ENCODE assay signal across 8 cellular contexts in the genomic region with DNA sequence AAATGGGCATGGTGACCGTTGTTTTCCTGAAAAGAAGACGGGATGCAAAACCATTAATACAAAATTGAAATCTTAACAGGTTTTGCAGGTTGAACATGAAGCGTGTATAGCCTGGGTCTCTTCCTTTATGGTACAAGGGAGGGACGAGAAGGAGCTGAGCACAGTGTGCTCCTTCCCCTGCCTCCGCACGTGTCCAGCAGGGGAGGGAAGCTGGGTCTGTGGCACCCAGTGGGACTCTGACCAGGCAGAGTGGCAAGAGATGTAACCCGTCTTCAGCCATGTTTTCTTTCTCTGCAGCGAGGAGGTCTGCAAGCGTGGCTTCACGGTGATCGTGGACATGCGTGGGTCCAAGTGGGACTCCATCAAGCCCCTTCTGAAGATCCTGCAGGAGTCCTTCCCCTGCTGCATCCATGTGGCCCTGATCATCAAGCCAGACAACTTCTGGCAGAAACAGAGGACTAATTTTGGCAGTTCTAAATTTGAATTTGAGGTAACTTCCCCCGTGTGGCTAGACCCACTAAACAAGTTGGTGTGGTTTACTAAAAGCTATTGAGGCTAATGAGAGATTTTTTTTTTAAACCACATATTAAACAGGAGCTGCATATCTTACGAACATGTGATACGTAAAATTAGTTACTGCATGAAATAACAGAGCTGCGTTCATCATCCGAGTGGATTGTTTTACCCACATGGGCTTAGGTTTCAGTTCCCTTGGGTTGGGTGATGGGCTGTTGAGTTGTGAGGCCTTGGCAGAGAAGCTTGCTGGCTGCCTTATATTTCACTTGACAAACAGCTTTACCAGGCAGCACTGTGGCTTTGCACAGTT.
DNase-seq lines count a peak whose midpoint lies in the region; ATAC-seq and TF ChIP-seq lines count a peak whose summit lies in the region.

No MANE protein-coding gene starts in this region.

- H3K36me3 Mint-ChIP-seq in stimulated activated naive B cell treated with anti-CD40 and anti-IgM and Interleukin-4, amounts not matched to agents 10 μg/mL and 1 μg/mL and 100 μg/mL, for 72 hours, result peaks cover 27 to 44% of the 10 kb centered on the region in 2 donors
- peaks cover 16% of the 10 kb centered on the region for H3K36me3 Mint-ChIP-seq in WTC11

- no peaks in the 10 kb centered on the region for H3K9me3 Mint-ChIP-seq in stimulated activated naive B cell treated with anti-CD40 and anti-IgM and Interleukin-4, amounts not matched to agents 10 μg/mL and 1 μg/mL and 100 μg/mL, for 72 hours
- H3K9me3 Mint-ChIP-seq in WTC11, result no peaks in the 10 kb centered on the region

- H3K4me3 Mint-ChIP-seq in stimulated activated naive B cell treated with anti-CD40 and anti-IgM and Interleukin-4, amounts not matched to agents 10 μg/mL and 1 μg/mL and 100 μg/mL, for 72 hours, result peak overlapping the region; percentile 50 to 55
- no peak overlapping the region for H3K4me3 Mint-ChIP-seq in WTC11

- peak overlapping the region; percentile 80 for H3K27ac Mint-ChIP-seq in stimulated activated naive B cell treated with anti-CD40 and anti-IgM and Interleukin-4, amounts not matched to agents 10 μg/mL and 1 μg/mL and 100 μg/mL, for 72 hours
- H3K27ac Mint-ChIP-seq in WTC11, result no peak overlapping the region

- TF ChIP-seq CTCF in right atrium auricular region (IDR thresholded peaks at IDR 0.05) (no peak), WTC11 (IDR thresholded peaks at IDR 0.05) (no peak)

- peaks cover 21 to 36% of the 10 kb centered on the region in 2 donors for H3K4me1 Mint-ChIP-seq in stimulated activated naive B cell treated with anti-CD40 and anti-IgM and Interleukin-4, amounts not matched to agents 10 μg/mL and 1 μg/mL and 100 μg/mL, for 72 hours
- peaks cover 28% of the 10 kb centered on the region for H3K4me1 Mint-ChIP-seq in WTC11

- H3K4me3 ChIP-seq in right atrium auricular region, result no peak overlapping the region

- no peaks in the 10 kb centered on the region for H3K27me3 ChIP-seq in right atrium auricular region

- ATAC-seq in Right ventricle myocardium superior (ENCODE audit: poor library complexity), result peak; percentile 51
- ATAC-seq in HG02885 (IDR thresholded peaks at IDR 0.05; ENCODE audit: poor library complexity, unreplicated experiment), result peak; percentile 87
- ATAC-seq in stimulated activated naive B cell treated with anti-CD40 and anti-IgM and Interleukin-4, amounts not matched to agents 10 μg/mL and 1 μg/mL and 100 μg/mL, for 72 hours (replicated peaks), result peak; percentile 98 to 99
- no peak for ATAC-seq in WTC11

- DNase-seq in Right ventricle myocardium superior (no peak), right atrium auricular region (ENCODE audit: low spot score) (no peak), NAMALWA (ENCODE audit: low spot score) (peak; percentile 82), WTC11 (ENCODE audit: low spot score) (no peak), AG20443 (ENCODE audit: low spot score) (no peak), DMS53 (lab: John Stamatoyannopoulos, UW) (no peak)
- peak; percentile 43 for DNase-seq in stimulated activated naive B cell treated with anti-CD40 and anti-IgM and Interleukin-4, amounts not matched to agents 10 μg/mL and 1 μg/mL and 100 μg/mL, for 72 hours

- no peaks in the 10 kb centered on the region for H3K27me3 Mint-ChIP-seq in stimulated activated naive B cell treated with anti-CD40 and anti-IgM and Interleukin-4, amounts not matched to agents 10 μg/mL and 1 μg/mL and 100 μg/mL, for 72 hours
- H3K27me3 Mint-ChIP-seq in WTC11 (ENCODE audit: low read depth), result no peaks in the 10 kb centered on the region

- H3K4me1 ChIP-seq in right atrium auricular region, result peaks cover 0 to 5% of the 10 kb centered on the region in 2 donors

- H3K27ac ChIP-seq in right atrium auricular region, result no peak overlapping the region

- intact Hi-C loops in Right ventricle myocardium superior (cut with DNase I), result loop anchor here (10.0 kb wide), 1 partner anchor 282 kb away; no protein-coding TSS in a partner anchor

- POLR2A ChIA-PET in WTC11 (lab: Charles Lee), result no interaction called here

- peaks cover 9% of the 10 kb centered on the region for H3K36me3 ChIP-seq in right atrium auricular region

- no peaks in the 10 kb centered on the region for H3K9me3 ChIP-seq in right atrium auricular region

- CTCF ChIA-PET in WTC11 (lab: Charles Lee), result interaction anchor here (0.7 kb wide), 1 partner anchor 179 kb away, joined by 3 read pairs; no protein-coding TSS in a partner anchor

TF ChIP-seq in WTC11, 78 proteins besides CTCF, POLR2A, EP300 and RAD21 (continues in another document):
- TF ChIP-seq ESRRA (CRISPR knock-in tag; IDR thresholded peaks at IDR 0.05; ENCODE audit: borderline replicate concordance) (no peak), PRRX2 (CRISPR knock-in tag; IDR thresholded peaks at IDR 0.05) (no peak), MYBL2 (CRISPR knock-in tag; IDR thresholded peaks at IDR 0.05) (no peak), ZNF416 (CRISPR knock-in tag; IDR thresholded peaks at IDR 0.05) (no peak), TEAD1 (CRISPR knock-in tag; IDR thresholded peaks at IDR 0.05) (no peak)
- TF ChIP-seq, protein P1, sequence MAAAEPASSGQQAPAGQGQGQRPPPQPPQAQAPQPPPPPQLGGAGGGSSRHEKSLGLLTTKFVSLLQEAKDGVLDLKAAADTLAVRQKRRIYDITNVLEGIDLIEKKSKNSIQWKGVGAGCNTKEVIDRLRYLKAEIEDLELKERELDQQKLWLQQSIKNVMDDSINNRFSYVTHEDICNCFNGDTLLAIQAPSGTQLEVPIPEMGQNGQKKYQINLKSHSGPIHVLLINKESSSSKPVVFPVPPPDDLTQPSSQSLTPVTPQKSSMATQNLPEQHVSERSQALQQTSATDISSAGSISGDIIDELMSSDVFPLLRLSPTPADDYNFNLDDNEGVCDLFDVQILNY (CRISPR knock-in tag; IDR thresholded peaks at IDR 0.05), result no peak
- TF ChIP-seq, protein P2, sequence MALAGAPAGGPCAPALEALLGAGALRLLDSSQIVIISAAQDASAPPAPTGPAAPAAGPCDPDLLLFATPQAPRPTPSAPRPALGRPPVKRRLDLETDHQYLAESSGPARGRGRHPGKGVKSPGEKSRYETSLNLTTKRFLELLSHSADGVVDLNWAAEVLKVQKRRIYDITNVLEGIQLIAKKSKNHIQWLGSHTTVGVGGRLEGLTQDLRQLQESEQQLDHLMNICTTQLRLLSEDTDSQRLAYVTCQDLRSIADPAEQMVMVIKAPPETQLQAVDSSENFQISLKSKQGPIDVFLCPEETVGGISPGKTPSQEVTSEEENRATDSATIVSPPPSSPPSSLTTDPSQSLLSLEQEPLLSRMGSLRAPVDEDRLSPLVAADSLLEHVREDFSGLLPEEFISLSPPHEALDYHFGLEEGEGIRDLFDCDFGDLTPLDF (CRISPR knock-in tag; IDR thresholded peaks at IDR 0.05), result no peak
- TF ChIP-seq, protein P3, sequence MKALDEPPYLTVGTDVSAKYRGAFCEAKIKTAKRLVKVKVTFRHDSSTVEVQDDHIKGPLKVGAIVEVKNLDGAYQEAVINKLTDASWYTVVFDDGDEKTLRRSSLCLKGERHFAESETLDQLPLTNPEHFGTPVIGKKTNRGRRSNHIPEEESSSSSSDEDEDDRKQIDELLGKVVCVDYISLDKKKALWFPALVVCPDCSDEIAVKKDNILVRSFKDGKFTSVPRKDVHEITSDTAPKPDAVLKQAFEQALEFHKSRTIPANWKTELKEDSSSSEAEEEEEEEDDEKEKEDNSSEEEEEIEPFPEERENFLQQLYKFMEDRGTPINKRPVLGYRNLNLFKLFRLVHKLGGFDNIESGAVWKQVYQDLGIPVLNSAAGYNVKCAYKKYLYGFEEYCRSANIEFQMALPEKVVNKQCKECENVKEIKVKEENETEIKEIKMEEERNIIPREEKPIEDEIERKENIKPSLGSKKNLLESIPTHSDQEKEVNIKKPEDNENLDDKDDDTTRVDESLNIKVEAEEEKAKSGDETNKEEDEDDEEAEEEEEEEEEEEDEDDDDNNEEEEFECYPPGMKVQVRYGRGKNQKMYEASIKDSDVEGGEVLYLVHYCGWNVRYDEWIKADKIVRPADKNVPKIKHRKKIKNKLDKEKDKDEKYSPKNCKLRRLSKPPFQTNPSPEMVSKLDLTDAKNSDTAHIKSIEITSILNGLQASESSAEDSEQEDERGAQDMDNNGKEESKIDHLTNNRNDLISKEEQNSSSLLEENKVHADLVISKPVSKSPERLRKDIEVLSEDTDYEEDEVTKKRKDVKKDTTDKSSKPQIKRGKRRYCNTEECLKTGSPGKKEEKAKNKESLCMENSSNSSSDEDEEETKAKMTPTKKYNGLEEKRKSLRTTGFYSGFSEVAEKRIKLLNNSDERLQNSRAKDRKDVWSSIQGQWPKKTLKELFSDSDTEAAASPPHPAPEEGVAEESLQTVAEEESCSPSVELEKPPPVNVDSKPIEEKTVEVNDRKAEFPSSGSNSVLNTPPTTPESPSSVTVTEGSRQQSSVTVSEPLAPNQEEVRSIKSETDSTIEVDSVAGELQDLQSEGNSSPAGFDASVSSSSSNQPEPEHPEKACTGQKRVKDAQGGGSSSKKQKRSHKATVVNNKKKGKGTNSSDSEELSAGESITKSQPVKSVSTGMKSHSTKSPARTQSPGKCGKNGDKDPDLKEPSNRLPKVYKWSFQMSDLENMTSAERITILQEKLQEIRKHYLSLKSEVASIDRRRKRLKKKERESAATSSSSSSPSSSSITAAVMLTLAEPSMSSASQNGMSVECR (CRISPR knock-in tag; IDR thresholded peaks at IDR 0.05; ENCODE audit: borderline replicate concordance), result no peak
- TF ChIP-seq, protein P4, sequence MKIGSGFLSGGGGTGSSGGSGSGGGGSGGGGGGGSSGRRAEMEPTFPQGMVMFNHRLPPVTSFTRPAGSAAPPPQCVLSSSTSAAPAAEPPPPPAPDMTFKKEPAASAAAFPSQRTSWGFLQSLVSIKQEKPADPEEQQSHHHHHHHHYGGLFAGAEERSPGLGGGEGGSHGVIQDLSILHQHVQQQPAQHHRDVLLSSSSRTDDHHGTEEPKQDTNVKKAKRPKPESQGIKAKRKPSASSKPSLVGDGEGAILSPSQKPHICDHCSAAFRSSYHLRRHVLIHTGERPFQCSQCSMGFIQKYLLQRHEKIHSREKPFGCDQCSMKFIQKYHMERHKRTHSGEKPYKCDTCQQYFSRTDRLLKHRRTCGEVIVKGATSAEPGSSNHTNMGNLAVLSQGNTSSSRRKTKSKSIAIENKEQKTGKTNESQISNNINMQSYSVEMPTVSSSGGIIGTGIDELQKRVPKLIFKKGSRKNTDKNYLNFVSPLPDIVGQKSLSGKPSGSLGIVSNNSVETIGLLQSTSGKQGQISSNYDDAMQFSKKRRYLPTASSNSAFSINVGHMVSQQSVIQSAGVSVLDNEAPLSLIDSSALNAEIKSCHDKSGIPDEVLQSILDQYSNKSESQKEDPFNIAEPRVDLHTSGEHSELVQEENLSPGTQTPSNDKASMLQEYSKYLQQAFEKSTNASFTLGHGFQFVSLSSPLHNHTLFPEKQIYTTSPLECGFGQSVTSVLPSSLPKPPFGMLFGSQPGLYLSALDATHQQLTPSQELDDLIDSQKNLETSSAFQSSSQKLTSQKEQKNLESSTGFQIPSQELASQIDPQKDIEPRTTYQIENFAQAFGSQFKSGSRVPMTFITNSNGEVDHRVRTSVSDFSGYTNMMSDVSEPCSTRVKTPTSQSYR (CRISPR knock-in tag; IDR thresholded peaks at IDR 0.05), result no peak

Comparison
In these comparisons a context has a peak if more than half of its experiments do, and no peak if none do; other contexts are left out.
1. DNase-seq: peak in NAMALWA (single experiment) and stimulated activated naive B cell treated with anti-CD40 and anti-IgM and Interleukin-4, amounts not matched to agents 10 μg/mL and 1 μg/mL and 100 μg/mL, for 72 hours (single experiment); none in Right ventricle myocardium superior (single experiment), right atrium auricular region (single experiment), WTC11 (single experiment), AG20443 (single experiment) and DMS53 (single experiment).